1 cellular context compared by ENCODE assay signal in the genomic region with DNA sequence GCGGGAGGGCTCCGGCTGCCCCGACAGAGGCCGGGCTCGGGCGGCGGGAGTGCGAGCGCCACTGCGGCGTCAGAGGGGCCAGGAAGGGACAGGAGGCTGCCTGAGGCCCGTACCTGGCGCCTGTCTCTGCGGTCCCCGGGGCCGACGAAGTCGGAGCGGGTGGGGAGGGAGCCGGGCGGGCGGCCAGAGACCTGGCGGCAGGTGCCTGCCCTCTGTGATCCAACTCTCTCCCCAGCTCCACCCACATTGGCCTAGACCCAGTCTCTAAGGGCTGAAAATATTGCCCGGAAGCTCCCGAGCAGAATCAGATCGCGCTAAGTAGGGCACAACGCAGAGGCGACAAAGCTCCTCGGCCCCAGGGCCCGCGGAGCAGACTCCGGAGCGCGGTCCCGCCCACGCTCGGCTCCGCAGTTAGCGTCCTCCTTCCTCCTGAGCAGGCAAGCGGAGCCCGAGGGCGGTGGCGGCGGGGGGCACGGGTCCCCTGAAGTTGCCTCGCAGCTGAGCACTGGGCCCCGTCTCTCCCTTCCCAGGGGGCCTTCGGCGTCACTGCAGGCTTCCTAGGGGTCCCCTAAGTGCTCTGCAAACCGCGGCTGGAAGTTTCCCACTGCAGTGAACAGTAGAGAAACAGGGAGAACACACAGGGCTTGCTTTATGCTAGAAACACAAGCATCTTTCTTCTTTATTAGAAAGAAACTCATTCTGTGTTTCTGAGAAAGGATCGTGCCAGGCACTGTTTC.
TF ChIP-seq lines count a peak whose summit lies in the region.

A gene (plus strand): TSS at position 307 of the 737 bp plus-strand sequence. CDS start 906 bp downstream, outside the sequence.

TF ChIP-seq in K562, 482 proteins besides CTCF, POLR2A, EP300 and RAD21 (continued from another document and continues in another):
- TF ChIP-seq, protein P1, sequence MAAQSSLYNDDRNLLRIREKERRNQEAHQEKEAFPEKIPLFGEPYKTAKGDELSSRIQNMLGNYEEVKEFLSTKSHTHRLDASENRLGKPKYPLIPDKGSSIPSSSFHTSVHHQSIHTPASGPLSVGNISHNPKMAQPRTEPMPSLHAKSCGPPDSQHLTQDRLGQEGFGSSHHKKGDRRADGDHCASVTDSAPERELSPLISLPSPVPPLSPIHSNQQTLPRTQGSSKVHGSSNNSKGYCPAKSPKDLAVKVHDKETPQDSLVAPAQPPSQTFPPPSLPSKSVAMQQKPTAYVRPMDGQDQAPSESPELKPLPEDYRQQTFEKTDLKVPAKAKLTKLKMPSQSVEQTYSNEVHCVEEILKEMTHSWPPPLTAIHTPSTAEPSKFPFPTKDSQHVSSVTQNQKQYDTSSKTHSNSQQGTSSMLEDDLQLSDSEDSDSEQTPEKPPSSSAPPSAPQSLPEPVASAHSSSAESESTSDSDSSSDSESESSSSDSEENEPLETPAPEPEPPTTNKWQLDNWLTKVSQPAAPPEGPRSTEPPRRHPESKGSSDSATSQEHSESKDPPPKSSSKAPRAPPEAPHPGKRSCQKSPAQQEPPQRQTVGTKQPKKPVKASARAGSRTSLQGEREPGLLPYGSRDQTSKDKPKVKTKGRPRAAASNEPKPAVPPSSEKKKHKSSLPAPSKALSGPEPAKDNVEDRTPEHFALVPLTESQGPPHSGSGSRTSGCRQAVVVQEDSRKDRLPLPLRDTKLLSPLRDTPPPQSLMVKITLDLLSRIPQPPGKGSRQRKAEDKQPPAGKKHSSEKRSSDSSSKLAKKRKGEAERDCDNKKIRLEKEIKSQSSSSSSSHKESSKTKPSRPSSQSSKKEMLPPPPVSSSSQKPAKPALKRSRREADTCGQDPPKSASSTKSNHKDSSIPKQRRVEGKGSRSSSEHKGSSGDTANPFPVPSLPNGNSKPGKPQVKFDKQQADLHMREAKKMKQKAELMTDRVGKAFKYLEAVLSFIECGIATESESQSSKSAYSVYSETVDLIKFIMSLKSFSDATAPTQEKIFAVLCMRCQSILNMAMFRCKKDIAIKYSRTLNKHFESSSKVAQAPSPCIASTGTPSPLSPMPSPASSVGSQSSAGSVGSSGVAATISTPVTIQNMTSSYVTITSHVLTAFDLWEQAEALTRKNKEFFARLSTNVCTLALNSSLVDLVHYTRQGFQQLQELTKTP (IDR thresholded peaks at IDR 0.05; ENCODE audit: low read depth in 1 of 2, partially characterized antibody in 2 of 2), result no peak
- no peak for TF ChIP-seq SMARCA5 (IDR thresholded peaks at IDR 0.05)
- TF ChIP-seq SIX5 (IDR thresholded peaks at IDR 0.05; ENCODE audit: borderline replicate concordance in 1 of 2, insufficient read depth in 1 of 2, low read depth in 1 of 2, low read length in 2 of 2), result no peak
- TF ChIP-seq ZSCAN29 (IDR thresholded peaks at IDR 0.05), result peak; percentile 84
- TF ChIP-seq, protein P2, sequence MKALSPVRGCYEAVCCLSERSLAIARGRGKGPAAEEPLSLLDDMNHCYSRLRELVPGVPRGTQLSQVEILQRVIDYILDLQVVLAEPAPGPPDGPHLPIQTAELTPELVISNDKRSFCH (CRISPR knock-in tag; IDR thresholded peaks at IDR 0.05), result no peak
- TF ChIP-seq, protein P2 (tag; IDR thresholded peaks at IDR 0.05), result 0 out of 2 replicates have a peak, but pooled peaks have one; percentile 28
- TF ChIP-seq, protein P3, sequence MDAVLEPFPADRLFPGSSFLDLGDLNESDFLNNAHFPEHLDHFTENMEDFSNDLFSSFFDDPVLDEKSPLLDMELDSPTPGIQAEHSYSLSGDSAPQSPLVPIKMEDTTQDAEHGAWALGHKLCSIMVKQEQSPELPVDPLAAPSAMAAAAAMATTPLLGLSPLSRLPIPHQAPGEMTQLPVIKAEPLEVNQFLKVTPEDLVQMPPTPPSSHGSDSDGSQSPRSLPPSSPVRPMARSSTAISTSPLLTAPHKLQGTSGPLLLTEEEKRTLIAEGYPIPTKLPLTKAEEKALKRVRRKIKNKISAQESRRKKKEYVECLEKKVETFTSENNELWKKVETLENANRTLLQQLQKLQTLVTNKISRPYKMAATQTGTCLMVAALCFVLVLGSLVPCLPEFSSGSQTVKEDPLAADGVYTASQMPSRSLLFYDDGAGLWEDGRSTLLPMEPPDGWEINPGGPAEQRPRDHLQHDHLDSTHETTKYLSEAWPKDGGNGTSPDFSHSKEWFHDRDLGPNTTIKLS (IDR thresholded peaks at IDR 0.05; ENCODE audit: borderline replicate concordance, low read depth), result no peak
- no peak for TF ChIP-seq MAFK (IDR thresholded peaks at IDR 0.05; ENCODE audit: low read length)
- no peak for TF ChIP-seq BRD9 (IDR thresholded peaks at IDR 0.05; ENCODE audit: low read depth, partially characterized antibody)
- TF ChIP-seq RAD51 (IDR thresholded peaks at IDR 0.05; ENCODE audit: borderline replicate concordance, low read depth), result no peak
- TF ChIP-seq SRF (CRISPR knock-in tag; IDR thresholded peaks at IDR 0.05), result peak in 1 of 2 experiments; percentile 23; a peak in 1 of 4 replicates
- no peak for TF ChIP-seq IFI16 (CRISPR knock-in tag; IDR thresholded peaks at IDR 0.05)
- no peak for TF ChIP-seq GTF2A2 (tag; IDR thresholded peaks at IDR 0.05)
- no peak for TF ChIP-seq TCF7L2 (IDR thresholded peaks at IDR 0.05; ENCODE audit: low read depth, low read length)
- no peak for TF ChIP-seq ZKSCAN1 (IDR thresholded peaks at IDR 0.05; ENCODE audit: low read depth, low read length)
- no peak for TF ChIP-seq ETV5 (CRISPR knock-in tag; IDR thresholded peaks at IDR 0.05; ENCODE audit: low read depth)
- no peak for TF ChIP-seq HOXB6 (CRISPR knock-in tag; IDR thresholded peaks at IDR 0.05; ENCODE audit: borderline replicate concordance)
- no peak for TF ChIP-seq U2AF1 (optimal IDR thresholded peaks at IDR 0.05; ENCODE audit: low read depth, low read length)
- TF ChIP-seq CHD4 (IDR thresholded peaks at IDR 0.05; ENCODE audit: insufficient read depth, insufficient replicate concordance, low read depth, low read length, poor library complexity, severe bottlenecking), result no peak
- no peak for TF ChIP-seq ZNF785 (CRISPR knock-in tag; IDR thresholded peaks at IDR 0.05)
- TF ChIP-seq ZNF668 (CRISPR knock-in tag; IDR thresholded peaks at IDR 0.05), result no peak
- no peak for TF ChIP-seq ZNF354B (CRISPR knock-in tag; IDR thresholded peaks at IDR 0.05)
- no peak for TF ChIP-seq E2F3 (CRISPR knock-in tag; IDR thresholded peaks at IDR 0.05)
- no peak for TF ChIP-seq NR2F6 (CRISPR knock-in tag; IDR thresholded peaks at IDR 0.05)
- no peak for TF ChIP-seq MYBL2 (IDR thresholded peaks at IDR 0.05; ENCODE audit: low read depth)
- no peak for TF ChIP-seq MYBL2 (CRISPR knock-in tag; IDR thresholded peaks at IDR 0.05; ENCODE audit: borderline replicate concordance)
- peak; percentile 50 to 57; a peak in 1 of 4 replicates for TF ChIP-seq MAZ (CRISPR knock-in tag; conservative IDR thresholded peaks at IDR 0.05 in 1 of 2, IDR thresholded peaks at IDR 0.05 in 1 of 2)
- no peak for TF ChIP-seq ZNF253 (CRISPR knock-in tag; conservative IDR thresholded peaks at IDR 0.05)
- TF ChIP-seq ZNF707 (CRISPR knock-in tag; conservative IDR thresholded peaks at IDR 0.05), result no peak
- TF ChIP-seq ESRRA (IDR thresholded peaks at IDR 0.05; ENCODE audit: borderline replicate concordance, low read depth), result no peak; the same call in 1 of the 2 replicates
- TF ChIP-seq JUNB (CRISPR knock-in tag; conservative IDR thresholded peaks at IDR 0.05), result no peak
- TF ChIP-seq COPS2 (conservative IDR thresholded peaks at IDR 0.05), result no peak
- TF ChIP-seq, protein P4, sequence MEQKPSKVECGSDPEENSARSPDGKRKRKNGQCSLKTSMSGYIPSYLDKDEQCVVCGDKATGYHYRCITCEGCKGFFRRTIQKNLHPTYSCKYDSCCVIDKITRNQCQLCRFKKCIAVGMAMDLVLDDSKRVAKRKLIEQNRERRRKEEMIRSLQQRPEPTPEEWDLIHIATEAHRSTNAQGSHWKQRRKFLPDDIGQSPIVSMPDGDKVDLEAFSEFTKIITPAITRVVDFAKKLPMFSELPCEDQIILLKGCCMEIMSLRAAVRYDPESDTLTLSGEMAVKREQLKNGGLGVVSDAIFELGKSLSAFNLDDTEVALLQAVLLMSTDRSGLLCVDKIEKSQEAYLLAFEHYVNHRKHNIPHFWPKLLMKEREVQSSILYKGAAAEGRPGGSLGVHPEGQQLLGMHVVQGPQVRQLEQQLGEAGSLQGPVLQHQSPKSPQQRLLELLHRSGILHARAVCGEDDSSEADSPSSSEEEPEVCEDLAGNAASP (IDR thresholded peaks at IDR 0.05), result no peak
- TF ChIP-seq PYGO2 (tag; IDR thresholded peaks at IDR 0.05), result no peak
- TF ChIP-seq CBX2 (IDR thresholded peaks at IDR 0.05; ENCODE audit: insufficient read depth, low read length, poor library complexity, severe bottlenecking), result no peak
- no peak for TF ChIP-seq ZNF232 (CRISPR knock-in tag; IDR thresholded peaks at IDR 0.05)
- TF ChIP-seq HDAC2 (IDR thresholded peaks at IDR 0.05), result peak; percentile 37; the same call in 1 of the 2 replicates
- TF ChIP-seq CBFA2T2 (conservative IDR thresholded peaks at IDR 0.05), result no peak
- TF ChIP-seq RBM15 (IDR thresholded peaks at IDR 0.05; ENCODE audit: insufficient read depth, low read length), result no peak
- TF ChIP-seq, protein P5, sequence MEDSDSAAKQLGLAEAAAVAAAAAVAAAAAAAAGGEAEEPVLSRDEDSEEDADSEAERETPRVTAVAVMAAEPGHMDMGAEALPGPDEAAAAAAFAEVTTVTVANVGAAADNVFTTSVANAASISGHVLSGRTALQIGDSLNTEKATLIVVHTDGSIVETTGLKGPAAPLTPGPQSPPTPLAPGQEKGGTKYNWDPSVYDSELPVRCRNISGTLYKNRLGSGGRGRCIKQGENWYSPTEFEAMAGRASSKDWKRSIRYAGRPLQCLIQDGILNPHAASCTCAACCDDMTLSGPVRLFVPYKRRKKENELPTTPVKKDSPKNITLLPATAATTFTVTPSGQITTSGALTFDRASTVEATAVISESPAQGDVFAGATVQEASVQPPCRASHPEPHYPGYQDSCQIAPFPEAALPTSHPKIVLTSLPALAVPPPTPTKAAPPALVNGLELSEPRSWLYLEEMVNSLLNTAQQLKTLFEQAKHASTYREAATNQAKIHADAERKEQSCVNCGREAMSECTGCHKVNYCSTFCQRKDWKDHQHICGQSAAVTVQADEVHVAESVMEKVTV (CRISPR knock-in tag; IDR thresholded peaks at IDR 0.05), result no peak
- TF ChIP-seq, protein P6, sequence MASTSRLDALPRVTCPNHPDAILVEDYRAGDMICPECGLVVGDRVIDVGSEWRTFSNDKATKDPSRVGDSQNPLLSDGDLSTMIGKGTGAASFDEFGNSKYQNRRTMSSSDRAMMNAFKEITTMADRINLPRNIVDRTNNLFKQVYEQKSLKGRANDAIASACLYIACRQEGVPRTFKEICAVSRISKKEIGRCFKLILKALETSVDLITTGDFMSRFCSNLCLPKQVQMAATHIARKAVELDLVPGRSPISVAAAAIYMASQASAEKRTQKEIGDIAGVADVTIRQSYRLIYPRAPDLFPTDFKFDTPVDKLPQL (IDR thresholded peaks at IDR 0.05; ENCODE audit: extremely low read depth, insufficient read length), result no peak
- TF ChIP-seq ILK (tag; IDR thresholded peaks at IDR 0.05; ENCODE audit: borderline replicate concordance, low read depth), result no peak
- no peak for TF ChIP-seq ZNF699 (CRISPR knock-in tag; IDR thresholded peaks at IDR 0.05; ENCODE audit: insufficient replicate concordance)
- no peak; the same call in 1 of the 2 replicates for TF ChIP-seq ZBTB1 (CRISPR knock-in tag; IDR thresholded peaks at IDR 0.05; ENCODE audit: borderline replicate concordance, low read depth)
- TF ChIP-seq, protein P7, sequence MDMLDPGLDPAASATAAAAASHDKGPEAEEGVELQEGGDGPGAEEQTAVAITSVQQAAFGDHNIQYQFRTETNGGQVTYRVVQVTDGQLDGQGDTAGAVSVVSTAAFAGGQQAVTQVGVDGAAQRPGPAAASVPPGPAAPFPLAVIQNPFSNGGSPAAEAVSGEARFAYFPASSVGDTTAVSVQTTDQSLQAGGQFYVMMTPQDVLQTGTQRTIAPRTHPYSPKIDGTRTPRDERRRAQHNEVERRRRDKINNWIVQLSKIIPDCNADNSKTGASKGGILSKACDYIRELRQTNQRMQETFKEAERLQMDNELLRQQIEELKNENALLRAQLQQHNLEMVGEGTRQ (CRISPR knock-in tag; IDR thresholded peaks at IDR 0.05), result no peak
- no peak for TF ChIP-seq SPI1 (IDR thresholded peaks at IDR 0.05; ENCODE audit: borderline replicate concordance, low read depth, low read length)
- no peak for TF ChIP-seq SMAD2 (IDR thresholded peaks at IDR 0.05; ENCODE audit: low read depth, low read length)
- TF ChIP-seq LARP7 (IDR thresholded peaks at IDR 0.05), result no peak
- TF ChIP-seq, protein P8, sequence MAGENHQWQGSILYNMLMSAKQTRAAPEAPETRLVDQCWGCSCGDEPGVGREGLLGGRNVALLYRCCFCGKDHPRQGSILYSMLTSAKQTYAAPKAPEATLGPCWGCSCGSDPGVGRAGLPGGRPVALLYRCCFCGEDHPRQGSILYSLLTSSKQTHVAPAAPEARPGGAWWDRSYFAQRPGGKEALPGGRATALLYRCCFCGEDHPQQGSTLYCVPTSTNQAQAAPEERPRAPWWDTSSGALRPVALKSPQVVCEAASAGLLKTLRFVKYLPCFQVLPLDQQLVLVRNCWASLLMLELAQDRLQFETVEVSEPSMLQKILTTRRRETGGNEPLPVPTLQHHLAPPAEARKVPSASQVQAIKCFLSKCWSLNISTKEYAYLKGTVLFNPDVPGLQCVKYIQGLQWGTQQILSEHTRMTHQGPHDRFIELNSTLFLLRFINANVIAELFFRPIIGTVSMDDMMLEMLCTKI (IDR thresholded peaks at IDR 0.05; ENCODE audit: partially characterized antibody), result no peak
- TF ChIP-seq CSDE1 (IDR thresholded peaks at IDR 0.05), result no peak
- TF ChIP-seq, protein P9, sequence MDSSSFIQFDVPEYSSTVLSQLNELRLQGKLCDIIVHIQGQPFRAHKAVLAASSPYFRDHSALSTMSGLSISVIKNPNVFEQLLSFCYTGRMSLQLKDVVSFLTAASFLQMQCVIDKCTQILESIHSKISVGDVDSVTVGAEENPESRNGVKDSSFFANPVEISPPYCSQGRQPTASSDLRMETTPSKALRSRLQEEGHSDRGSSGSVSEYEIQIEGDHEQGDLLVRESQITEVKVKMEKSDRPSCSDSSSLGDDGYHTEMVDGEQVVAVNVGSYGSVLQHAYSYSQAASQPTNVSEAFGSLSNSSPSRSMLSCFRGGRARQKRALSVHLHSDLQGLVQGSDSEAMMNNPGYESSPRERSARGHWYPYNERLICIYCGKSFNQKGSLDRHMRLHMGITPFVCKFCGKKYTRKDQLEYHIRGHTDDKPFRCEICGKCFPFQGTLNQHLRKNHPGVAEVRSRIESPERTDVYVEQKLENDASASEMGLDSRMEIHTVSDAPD (CRISPR knock-in tag; IDR thresholded peaks at IDR 0.05), result no peak
- TF ChIP-seq PURB (CRISPR knock-in tag; IDR thresholded peaks at IDR 0.05; ENCODE audit: low read depth), result no peak
